23 cellular contexts compared by ENCODE assay signal in genomic region chr1:3261969-3262579, GRCh38.
"Had no signal": no experiment of that assay in that cellular context is flagged by ENCODE, and none has a peak within 500 bp of the region (broad histone marks: within the 10 kb centered on the region; RNA-seq: fewer than 3 reads in every experiment).

No MANE protein-coding gene starts in this region.

- H3K4me1 Mint-ChIP-seq: central memory CD8-positive, alpha-beta T cell had no signal

- H3K27me3 Mint-ChIP-seq: dendritic cell treated with granulocyte-macrophage colony-stimulating factor and Interleukin-4, amounts not matched to agents 40 ng/mL and 50 ng/mL, for 4 days; stimulated activated naive CD8-positive, alpha-beta T cell treated with anti-CD3 and anti-CD28 coated beads, Interleukin-15, Interleukin-2, amounts not matched to agents 100 ng/mL and 50 ng/mL, for 24 hours had no signal

- ATAC-seq: activated CD4-positive, CD25-positive, alpha-beta regulatory T cell treated with anti-CD3 and anti-CD28 coated beads, Interleukin-2, amount 50 U/mL, for 24 hours; foreskin keratinocyte; T-helper 17 cell; upper lobe of right lung had no signal

- DNase-seq: activated CD4-positive, alpha-beta T cell treated with anti-CD3 and anti-CD28 coated beads for 48 hours; activated CD4-positive, alpha-beta T cell treated with anti-CD3 and anti-CD28 coated beads, Interleukin-2, amount 50 U/mL, for 48 hours; activated CD8-positive, alpha-beta memory T cell treated with anti-CD3 and anti-CD28 coated beads for 24 hours; activated gamma-delta T cell treated with Interleukin-2 at 50 U/mL for 16 hours; activated naive CD4-positive, alpha-beta T cell treated with anti-CD3 and anti-CD28 coated beads, Interleukin-2, amount 50 U/mL, for 16 hours; amygdala; endodermal cell; foreskin keratinocyte; mammary epithelial cell; naive B cell; occipital lobe; stimulated activated CD4-positive, alpha-beta T cell treated with anti-CD3 and anti-CD28 coated beads, Interleukin-2, amount 100 ng/mL, for 48 hours; substantia nigra; T-helper 17 cell; T1000; thyroid gland; upper lobe of right lung; WERI-Rb-1 had no signal

- H3K27ac Mint-ChIP-seq: dendritic cell treated with granulocyte-macrophage colony-stimulating factor and Interleukin-4, amounts not matched to agents 40 ng/mL and 50 ng/mL, for 4 days; endodermal cell; mesothelial cell of epicardium; naive B cell; stimulated activated naive CD8-positive, alpha-beta T cell treated with anti-CD3 and anti-CD28 coated beads, Interleukin-15, Interleukin-2, amounts not matched to agents 100 ng/mL and 50 ng/mL, for 24 hours; T-helper 17 cell had no signal

- H3K9me3 Mint-ChIP-seq: dendritic cell treated with granulocyte-macrophage colony-stimulating factor and Interleukin-4, amounts not matched to agents 40 ng/mL and 50 ng/mL, for 4 days had no signal

- H3K4me3 Mint-ChIP-seq: central memory CD8-positive, alpha-beta T cell; dendritic cell treated with granulocyte-macrophage colony-stimulating factor and Interleukin-4, amounts not matched to agents 40 ng/mL and 50 ng/mL, for 4 days; endodermal cell; mesothelial cell of epicardium; naive B cell; stimulated activated naive CD8-positive, alpha-beta T cell treated with anti-CD3 and anti-CD28 coated beads, Interleukin-15, Interleukin-2, amounts not matched to agents 100 ng/mL and 50 ng/mL, for 24 hours; T-helper 17 cell had no signal

- H3K36me3 Mint-ChIP-seq: mesothelial cell of epicardium, naive B cell had no signal
